ENCODE assay signal across 1 cellular context in genomic region chr3:183099026-183099837, GRCh38.
TF ChIP-seq lines count a peak whose summit lies in the region.

Gene MCCC1 (minus strand): TSS chr3:183099496. CDS start chr3:183099440, 56 bp downstream.

TF ChIP-seq in K562, 482 proteins besides CTCF, POLR2A, EP300 and RAD21 (continued from another document and continues in another):
- TF ChIP-seq ZNF592 (IDR thresholded peaks at IDR 0.05) (no peak), SMAD1 (IDR thresholded peaks at IDR 0.05; ENCODE audit: low read depth, low read length, partially characterized antibody) (no peak), WHSC1 (IDR thresholded peaks at IDR 0.05; ENCODE audit: low read length) (no peak), ZNF740 (CRISPR knock-in tag; IDR thresholded peaks at IDR 0.05) (0 out of 2 replicates have a peak, but pooled peaks have one; percentile 50), ZNF740 (tag; IDR thresholded peaks at IDR 0.05) (0 out of 4 replicates have a peak, but pooled peaks of 1 of the 2 experiments have one; percentile 42), ZNF347 (CRISPR knock-in tag; IDR thresholded peaks at IDR 0.05; ENCODE audit: low read depth) (no peak), ZNF518B (CRISPR knock-in tag; IDR thresholded peaks at IDR 0.05) (no peak), HNRNPK (IDR thresholded peaks at IDR 0.05; ENCODE audit: low read depth, low read length, poor library complexity, severe bottlenecking) (no peak), TCF7 (IDR thresholded peaks at IDR 0.05; ENCODE audit: borderline replicate concordance) (no peak), NR0B1 (IDR thresholded peaks at IDR 0.05; ENCODE audit: partially characterized antibody) (no peak), HMGXB4 (CRISPR knock-in tag; IDR thresholded peaks at IDR 0.05) (peak; percentile 77; the same call in 1 of the 2 replicates), NFRKB (IDR thresholded peaks at IDR 0.05; ENCODE audit: low read depth) (peak; percentile 60), ZNF280A (IDR thresholded peaks at IDR 0.05; ENCODE audit: low read depth, partially characterized antibody) (no peak), HES1 (IDR thresholded peaks at IDR 0.05; ENCODE audit: low read depth) (no peak), FOXJ2 (tag; IDR thresholded peaks at IDR 0.05) (no peak), ZSCAN29 (IDR thresholded peaks at IDR 0.05) (no peak), RCOR1 (IDR thresholded peaks at IDR 0.05; ENCODE audit: borderline replicate concordance in 1 of 2, low read depth in 2 of 2, low read length in 2 of 2) (peak; percentile 49 to 87; a peak in 3 of 4 replicates), FOXA1 (IDR thresholded peaks at IDR 0.05; ENCODE audit: borderline replicate concordance) (no peak), CHD4 (IDR thresholded peaks at IDR 0.05; ENCODE audit: insufficient read depth, insufficient replicate concordance, low read depth, low read length, poor library complexity, severe bottlenecking) (no peak), ZBTB26 (CRISPR knock-in tag; IDR thresholded peaks at IDR 0.05) (no peak), THRAP3 (IDR thresholded peaks at IDR 0.05; ENCODE audit: borderline replicate concordance) (no peak), ELF2 (CRISPR knock-in tag; IDR thresholded peaks at IDR 0.05) (no peak), NUFIP1 (IDR thresholded peaks at IDR 0.05; ENCODE audit: partially characterized antibody) (no peak), CBFA2T3 (IDR thresholded peaks at IDR 0.05) (no peak), TOE1 (IDR thresholded peaks at IDR 0.05; ENCODE audit: borderline replicate concordance) (peak; percentile 95), TOE1 (CRISPR knock-in tag; IDR thresholded peaks at IDR 0.05; ENCODE audit: borderline replicate concordance, low read depth) (peak; percentile 87; the same call in 1 of the 2 replicates), ZNF764 (CRISPR knock-in tag; IDR thresholded peaks at IDR 0.05; ENCODE audit: low read depth) (no peak), BRF1 (IDR thresholded peaks at IDR 0.05; ENCODE audit: borderline replicate concordance, extremely low read depth, insufficient read length) (no peak), CLOCK (CRISPR knock-in tag; IDR thresholded peaks at IDR 0.05; ENCODE audit: borderline replicate concordance) (no peak), NCOA6 (IDR thresholded peaks at IDR 0.05) (peak; percentile 40; the same call in 1 of the 2 replicates), COPS2 (conservative IDR thresholded peaks at IDR 0.05) (no peak), AFF1 (IDR thresholded peaks at IDR 0.05; ENCODE audit: low read depth in 1 of 2, partially characterized antibody in 2 of 2) (no peak), HDAC2 (IDR thresholded peaks at IDR 0.05) (peak; percentile 71; the same call in 1 of the 2 replicates), TAF1 (IDR thresholded peaks at IDR 0.05; ENCODE audit: control insufficient read depth, extremely low read depth, insufficient read depth, low read length, severe bottlenecking) (peak; percentile 86), HDAC8 (tag; IDR thresholded peaks at IDR 0.05) (no peak)
